18 cellular contexts compared by ENCODE assay signal in the genomic region with DNA sequence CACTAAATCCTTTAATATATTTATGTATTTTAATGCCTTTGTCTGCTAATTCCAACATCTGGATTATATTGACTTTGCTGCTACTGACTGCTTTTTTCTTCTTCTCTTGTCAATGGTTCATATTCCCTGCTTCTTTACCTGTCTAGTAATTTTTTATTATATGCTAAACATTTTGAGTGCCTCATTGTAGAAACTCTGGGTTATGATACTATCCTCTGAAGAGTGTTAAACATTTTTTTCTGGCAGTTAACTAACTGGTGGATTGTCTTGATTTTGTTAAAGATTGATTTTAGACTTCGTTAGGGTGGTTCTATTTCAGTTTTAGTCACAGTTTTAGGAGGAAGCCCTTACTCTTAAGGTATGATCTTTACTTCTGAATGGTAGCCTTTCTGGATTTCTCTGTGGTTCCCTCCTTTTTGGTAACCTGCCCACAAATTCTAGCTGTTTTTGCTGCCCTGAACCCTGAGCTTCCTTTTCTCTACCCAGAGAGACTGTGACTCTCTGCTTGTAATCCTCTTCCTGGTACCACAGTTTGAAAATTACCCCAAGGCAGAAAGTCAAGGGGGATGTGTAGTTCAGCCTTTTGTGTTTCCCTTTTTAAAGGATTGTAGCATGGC.
A peak's percentile ranks its signal among the peaks of the same experiment; 100 is the strongest.
DNase-seq lines count a peak whose midpoint lies in the region; ATAC-seq and TF ChIP-seq lines count a peak whose summit lies in the region.
"Had no signal": no experiment of that assay in that cellular context is flagged by ENCODE, and none has a peak within 500 bp of the region (broad histone marks: within the 10 kb centered on the region; RNA-seq: fewer than 3 reads in every experiment).

No MANE protein-coding gene starts in this region.

- intact Hi-C loops in natural killer cell (cut with micrococcal nuclease) = no loop called here
- intact Hi-C loops in uterus (cut with DNase I; ENCODE audit: low total_unique reads) = no loop called here

- TF ChIP-seq POLR2A in uterus (IDR thresholded peaks at IDR 0.05) = no peak

- H3F3A ChIP-seq in MM.1S (ENCODE audit: insufficient read depth, low read length) = no peaks in the 10 kb centered on the region

- H2AFZ ChIP-seq in MM.1S (ENCODE audit: low read length) = no peak overlapping the region
- H2AFZ ChIP-seq: GM23248 had no signal

- no peaks in the 10 kb centered on the region for H3K27me3 Mint-ChIP-seq in activated T-cell treated with anti-CD3 and anti-CD28 coated beads, Interleukin-2, amount 50 U/mL, for 24 hours
- H3K27me3 Mint-ChIP-seq in natural killer cell treated with Interleukin-12 subunit alpha and Interleukin-12 subunit beta and Interleukin-15 and Interleukin-18, amount 100 ng/mL, for 72 hours = no peaks in the 10 kb centered on the region
- H3K27me3 Mint-ChIP-seq in natural killer cell (ENCODE audit: low read depth in 2 of 2) = no peaks in the 10 kb centered on the region
- no peaks in the 10 kb centered on the region for H3K27me3 Mint-ChIP-seq in activated CD8-positive, alpha-beta T cell treated with anti-CD3 and anti-CD28 coated beads, Interleukin-2, amount 10 ng/mL, durations not matched to agents 7 days and 5 days (ENCODE audit: low read depth)
- H3K27me3 Mint-ChIP-seq: CD4-positive, alpha-beta memory T cell had no signal

- H3K27me3 ChIP-seq in MM.1S (replicated peaks; ENCODE audit: insufficient read depth, low read length) (no peaks in the 10 kb centered on the region), uterus (no peaks in the 10 kb centered on the region)
- H3K27me3 ChIP-seq: BLaER1 had no signal

- no peaks in the 10 kb centered on the region for H3K4me1 ChIP-seq in MM.1S (ENCODE audit: low read length)
- H3K4me1 ChIP-seq in uterus = peaks cover 1 to 5% of the 10 kb centered on the region in 2 donors

- no peak overlapping the region for H3K9ac ChIP-seq in MM.1S (ENCODE audit: low read length)
- H3K9ac ChIP-seq: BLaER1, GM23248 had no signal

- H4K20me1 ChIP-seq in MM.1S (ENCODE audit: insufficient read depth, low read length) = no peaks in the 10 kb centered on the region
- H4K20me1 ChIP-seq: BLaER1 had no signal

- H3K4me1 Mint-ChIP-seq in activated T-cell treated with anti-CD3 and anti-CD28 coated beads, Interleukin-2, amount 50 U/mL, for 24 hours (ENCODE audit: low read depth) = peaks cover 8% of the 10 kb centered on the region
- peaks cover 5 to 6% of the 10 kb centered on the region in 2 donors for H3K4me1 Mint-ChIP-seq in natural killer cell treated with Interleukin-12 subunit alpha and Interleukin-12 subunit beta and Interleukin-15 and Interleukin-18, amount 100 ng/mL, for 72 hours (ENCODE audit: low read depth in 2 of 2)
- peaks cover 0 to 13% of the 10 kb centered on the region in 2 donors for H3K4me1 Mint-ChIP-seq in natural killer cell
- H3K4me1 Mint-ChIP-seq in activated CD8-positive, alpha-beta T cell treated with anti-CD3 and anti-CD28 coated beads, Interleukin-2, amount 10 ng/mL, durations not matched to agents 7 days and 5 days (ENCODE audit: low read depth) = peaks cover 20% of the 10 kb centered on the region
- H3K4me1 Mint-ChIP-seq in stimulated activated effector memory CD8-positive, alpha-beta T cell treated with anti-CD3 and anti-CD28 coated beads, Interleukin-12 subunit alpha, Interleukin-12 subunit beta, amount 100 ng/mL, for 72 hours = peaks cover 6% of the 10 kb centered on the region
- H3K4me1 Mint-ChIP-seq: CD14-positive monocyte had no signal

- H3K9me3 Mint-ChIP-seq in activated T-cell treated with anti-CD3 and anti-CD28 coated beads, Interleukin-2, amount 50 U/mL, for 24 hours = peaks cover 17% of the 10 kb centered on the region
- peaks cover 4% of the 10 kb centered on the region for H3K9me3 Mint-ChIP-seq in natural killer cell treated with Interleukin-12 subunit alpha and Interleukin-12 subunit beta and Interleukin-15 and Interleukin-18, amount 100 ng/mL, for 72 hours
- no peaks in the 10 kb centered on the region for H3K9me3 Mint-ChIP-seq in natural killer cell
- H3K9me3 Mint-ChIP-seq in activated CD8-positive, alpha-beta T cell treated with anti-CD3 and anti-CD28 coated beads, Interleukin-2, amount 10 ng/mL, durations not matched to agents 7 days and 5 days (ENCODE audit: insufficient read depth) = peaks cover 21% of the 10 kb centered on the region
- peaks cover 12% of the 10 kb centered on the region for H3K9me3 Mint-ChIP-seq in stimulated activated effector memory CD8-positive, alpha-beta T cell treated with anti-CD3 and anti-CD28 coated beads, Interleukin-12 subunit alpha, Interleukin-12 subunit beta, amount 100 ng/mL, for 72 hours

- peak overlapping the region; percentile 24 for H3K27ac Mint-ChIP-seq in activated T-cell treated with anti-CD3 and anti-CD28 coated beads, Interleukin-2, amount 50 U/mL, for 24 hours
- no peak overlapping the region for H3K27ac Mint-ChIP-seq in natural killer cell treated with Interleukin-12 subunit alpha and Interleukin-12 subunit beta and Interleukin-15 and Interleukin-18, amount 100 ng/mL, for 72 hours
- H3K27ac Mint-ChIP-seq in natural killer cell = no peak overlapping the region
- H3K27ac Mint-ChIP-seq in activated CD8-positive, alpha-beta T cell treated with anti-CD3 and anti-CD28 coated beads, Interleukin-2, amount 10 ng/mL, durations not matched to agents 7 days and 5 days = peak overlapping the region; percentile 39
- H3K27ac Mint-ChIP-seq in stimulated activated effector memory CD8-positive, alpha-beta T cell treated with anti-CD3 and anti-CD28 coated beads, Interleukin-12 subunit alpha, Interleukin-12 subunit beta, amount 100 ng/mL, for 72 hours = no peak overlapping the region
- H3K27ac Mint-ChIP-seq: CD14-positive monocyte, HFFc6 had no signal

- TF ChIP-seq CTCF in natural killer cell (IDR thresholded peaks at IDR 0.05) = no peak
- no peak for TF ChIP-seq CTCF in MM.1S (IDR thresholded peaks at IDR 0.05; ENCODE audit: low read length)
- no peak for TF ChIP-seq CTCF in uterus (IDR thresholded peaks at IDR 0.05)

- H3K27ac ChIP-seq in MM.1S (ENCODE audit: low read length) (no peak overlapping the region), uterus (no peak overlapping the region)
- H3K27ac ChIP-seq: BLaER1, GM23248 had no signal

- no peaks in the 10 kb centered on the region for H3K9me2 ChIP-seq in MM.1S (replicated peaks; ENCODE audit: insufficient read depth, low read length)

- H3K4me3 ChIP-seq in MM.1S (ENCODE audit: low read length) (no peak overlapping the region), uterus (no peak overlapping the region)
- H3K4me3 ChIP-seq: BLaER1, GM23248 had no signal

- peaks cover 20% of the 10 kb centered on the region for H3K36me3 Mint-ChIP-seq in activated T-cell treated with anti-CD3 and anti-CD28 coated beads, Interleukin-2, amount 50 U/mL, for 24 hours (ENCODE audit: low read depth)
- peaks cover 22% of the 10 kb centered on the region for H3K36me3 Mint-ChIP-seq in natural killer cell treated with Interleukin-12 subunit alpha and Interleukin-12 subunit beta and Interleukin-15 and Interleukin-18, amount 100 ng/mL, for 72 hours
- peaks cover 18% of the 10 kb centered on the region for H3K36me3 Mint-ChIP-seq in natural killer cell
- H3K36me3 Mint-ChIP-seq in activated CD8-positive, alpha-beta T cell treated with anti-CD3 and anti-CD28 coated beads, Interleukin-2, amount 10 ng/mL, durations not matched to agents 7 days and 5 days (ENCODE audit: low read depth) = peaks cover 26% of the 10 kb centered on the region
- H3K36me3 Mint-ChIP-seq in stimulated activated effector memory CD8-positive, alpha-beta T cell treated with anti-CD3 and anti-CD28 coated beads, Interleukin-12 subunit alpha, Interleukin-12 subunit beta, amount 100 ng/mL, for 72 hours = no peaks in the 10 kb centered on the region

- no peak overlapping the region for H3K4me2 ChIP-seq in MM.1S (ENCODE audit: low read depth, low read length)
- H3K4me2 ChIP-seq: BLaER1 had no signal

- CTCF ChIA-PET in activated CD8-positive, alpha-beta T cell treated with anti-CD3 and anti-CD28 coated beads, Interleukin-2, amount 10 ng/mL, durations not matched to agents 7 days and 5 days (lab: Charles Lee) = no interaction called here

- POLR2A ChIA-PET in activated CD8-positive, alpha-beta T cell treated with anti-CD3 and anti-CD28 coated beads, Interleukin-2, amount 10 ng/mL, durations not matched to agents 7 days and 5 days (lab: Charles Lee) = interaction anchor here (0.9 kb wide), 1 partner anchor 97 kb away, joined by 3 read pairs; no protein-coding TSS in a partner anchor

- DNase-seq in activated T-cell treated with anti-CD3 and anti-CD28 coated beads, Interleukin-2, amount 50 U/mL, for 24 hours = no peak
- no peak for DNase-seq in activated T-cell treated with anti-CD3 and anti-CD28 coated beads, Interleukin-2, amount 50 U/mL, for 48 hours
- DNase-seq in natural killer cell treated with Interleukin-12 subunit alpha and Interleukin-12 subunit beta and Interleukin-15 and Interleukin-18, amount 100 ng/mL, for 72 hours (ENCODE audit: low spot score) = no peak
- DNase-seq in natural killer cell (no peak), MM.1S (no peak), uterus (no peak)
- no peak for DNase-seq in activated CD8-positive, alpha-beta T cell treated with anti-CD3 and anti-CD28 coated beads, Interleukin-2, amount 10 ng/mL, durations not matched to agents 7 days and 5 days
- no peak for DNase-seq in stimulated activated effector memory CD8-positive, alpha-beta T cell treated with anti-CD3 and anti-CD28 coated beads, Interleukin-12 subunit alpha, Interleukin-12 subunit beta, amount 100 ng/mL, for 72 hours (ENCODE audit: low spot score in 2 of 2)
- DNase-seq: 8988T; CD4-positive, alpha-beta memory T cell; DMS153; DMS79; GDM1; GM23248; HCEC 1CT; HFFc6 had no signal

- H3K79me2 ChIP-seq in MM.1S (ENCODE audit: low read length) = no peaks in the 10 kb centered on the region

- H3K4me3 Mint-ChIP-seq in activated T-cell treated with anti-CD3 and anti-CD28 coated beads, Interleukin-2, amount 50 U/mL, for 24 hours = no peak overlapping the region
- H3K4me3 Mint-ChIP-seq in natural killer cell treated with Interleukin-12 subunit alpha and Interleukin-12 subunit beta and Interleukin-15 and Interleukin-18, amount 100 ng/mL, for 72 hours = peak overlapping the region; percentile 19
- H3K4me3 Mint-ChIP-seq in natural killer cell = no peak overlapping the region
- no peak overlapping the region for H3K4me3 Mint-ChIP-seq in activated CD8-positive, alpha-beta T cell treated with anti-CD3 and anti-CD28 coated beads, Interleukin-2, amount 10 ng/mL, durations not matched to agents 7 days and 5 days
- H3K4me3 Mint-ChIP-seq in stimulated activated effector memory CD8-positive, alpha-beta T cell treated with anti-CD3 and anti-CD28 coated beads, Interleukin-12 subunit alpha, Interleukin-12 subunit beta, amount 100 ng/mL, for 72 hours = no peak overlapping the region
- H3K4me3 Mint-ChIP-seq: CD14-positive monocyte; CD4-positive, alpha-beta memory T cell; HFFc6 had no signal

- ATAC-seq in natural killer cell treated with Interleukin-12 subunit alpha and Interleukin-12 subunit beta and Interleukin-15 and Interleukin-18, amount 100 ng/mL, for 72 hours = no peak
- no peak for ATAC-seq in natural killer cell
- ATAC-seq in activated CD8-positive, alpha-beta T cell treated with anti-CD3 and anti-CD28 coated beads, Interleukin-2, amount 10 ng/mL, durations not matched to agents 7 days and 5 days = no peak
- ATAC-seq in stimulated activated effector memory CD8-positive, alpha-beta T cell treated with anti-CD3 and anti-CD28 coated beads, Interleukin-12 subunit alpha, Interleukin-12 subunit beta, amount 100 ng/mL, for 72 hours = peak; percentile 40

- H3K36me3 ChIP-seq in MM.1S (replicated peaks; ENCODE audit: insufficient read depth, low read length) (no peaks in the 10 kb centered on the region), uterus (no peaks in the 10 kb centered on the region)
- H3K36me3 ChIP-seq: BLaER1 had no signal

- H3K9me3 ChIP-seq in MM.1S (replicated peaks; ENCODE audit: insufficient read depth, low read length) (no peaks in the 10 kb centered on the region), uterus (no peaks in the 10 kb centered on the region)

Comparison
In these comparisons a context has a peak if more than half of its experiments do, and no peak if none do; other contexts are left out.
1. H3K27ac Mint-ChIP-seq: peak in activated T-cell treated with anti-CD3 and anti-CD28 coated beads, Interleukin-2, amount 50 U/mL, for 24 hours (single experiment) and activated CD8-positive, alpha-beta T cell treated with anti-CD3 and anti-CD28 coated beads, Interleukin-2, amount 10 ng/mL, durations not matched to agents 7 days and 5 days (single experiment); none in natural killer cell treated with Interleukin-12 subunit alpha and Interleukin-12 subunit beta and Interleukin-15 and Interleukin-18, amount 100 ng/mL, for 72 hours (0 of 2), natural killer cell (0 of 2) and stimulated activated effector memory CD8-positive, alpha-beta T cell treated with anti-CD3 and anti-CD28 coated beads, Interleukin-12 subunit alpha, Interleukin-12 subunit beta, amount 100 ng/mL, for 72 hours (single experiment).